Comparison of ENCODE assay signal across 31 cellular contexts in genomic region chr5:39236718-39237117, GRCh38. TPM values are rescaled to one million over a fixed set of nuclear protein-coding genes. Genes with fewer than 3 reads are reported as not detected.
"Had no signal": no experiment of that assay in that cellular context is flagged by ENCODE, and none has a peak within 500 bp of the region (broad histone marks: within the 10 kb centered on the region; RNA-seq: fewer than 3 reads in every experiment).

No MANE protein-coding gene starts in this region.

- H3K36me3 Mint-ChIP-seq: activated naive CD4-positive, alpha-beta T cell treated with anti-CD3 and anti-CD28 coated beads, Interleukin-2, amount 10 ng/mL, durations not matched to agents 7 days and 5 days; activated naive CD8-positive, alpha-beta T cell treated with anti-CD3 and anti-CD28 coated beads for 36 hours had no signal

- H3K27me3 ChIP-seq: brain microvascular endothelial cell, cardiac muscle cell, SJCRH30 had no signal

- H3K27ac Mint-ChIP-seq: activated CD4-positive, alpha-beta memory T cell treated with anti-CD3 and anti-CD28 coated beads, Interleukin-2, amount 10 ng/mL, durations not matched to agents 7 days and 5 days; activated CD8-positive, alpha-beta memory T cell treated with anti-CD3 and anti-CD28 coated beads, Interleukin-2, amount 10 ng/mL, durations not matched to agents 7 days and 5 days; activated naive CD4-positive, alpha-beta T cell treated with anti-CD3 and anti-CD28 coated beads, Interleukin-2, amount 10 ng/mL, durations not matched to agents 7 days and 5 days; activated naive CD8-positive, alpha-beta T cell treated with anti-CD3 and anti-CD28 coated beads for 36 hours had no signal

- H3K27me3 Mint-ChIP-seq: activated CD4-positive, alpha-beta memory T cell treated with anti-CD3 and anti-CD28 coated beads, Interleukin-2, amount 10 ng/mL, durations not matched to agents 7 days and 5 days; activated CD8-positive, alpha-beta memory T cell treated with anti-CD3 and anti-CD28 coated beads, Interleukin-2, amount 10 ng/mL, durations not matched to agents 7 days and 5 days; activated naive CD4-positive, alpha-beta T cell treated with anti-CD3 and anti-CD28 coated beads, Interleukin-2, amount 10 ng/mL, durations not matched to agents 7 days and 5 days; activated naive CD8-positive, alpha-beta T cell treated with anti-CD3 and anti-CD28 coated beads for 36 hours; central memory CD8-positive, alpha-beta T cell had no signal

- H3K36me3 ChIP-seq: brain microvascular endothelial cell, cardiac muscle cell, SJCRH30, WERI-Rb-1 had no signal

- H3K4me3 ChIP-seq: cardiac muscle cell, SJCRH30, SK-N-MC had no signal

- H3K27ac ChIP-seq: brain microvascular endothelial cell, cardiac muscle cell, SJCRH30, SK-N-MC, WERI-Rb-1 had no signal

- DNase-seq: activated CD4-positive, alpha-beta memory T cell treated with anti-CD3 and anti-CD28 coated beads, Interleukin-2, amount 10 ng/mL, durations not matched to agents 7 days and 5 days; activated CD4-positive, alpha-beta T cell treated with anti-CD3 and anti-CD28 coated beads for 1 hour; activated CD4-positive, alpha-beta T cell treated with anti-CD3 and anti-CD28 coated beads for 48 hours; activated CD4-positive, CD25-positive, alpha-beta regulatory T cell; activated CD8-positive, alpha-beta memory T cell treated with anti-CD3 and anti-CD28 coated beads for 24 hours; activated CD8-positive, alpha-beta memory T cell treated with anti-CD3 and anti-CD28 coated beads, Interleukin-2, amount 10 ng/mL, durations not matched to agents 7 days and 5 days; activated CD8-positive, alpha-beta memory T cell treated with anti-CD3 and anti-CD28 coated beads, Interleukin-2, amount 50 U/mL, for 48 hours; activated effector memory CD4-positive, alpha-beta T cell treated with Interleukin-2 at 50 U/mL for 16 hours; activated naive CD4-positive, alpha-beta T cell treated with anti-CD3 and anti-CD28 coated beads, Interleukin-2, amount 10 ng/mL, durations not matched to agents 7 days and 5 days; activated naive CD8-positive, alpha-beta T cell treated with anti-CD3 and anti-CD28 coated beads for 36 hours; activated T-cell treated with anti-CD3 and anti-CD28 coated beads, Interleukin-2, amount 50 U/mL, for 48 hours; amniotic stem cell; aorta; brain microvascular endothelial cell; NCI-H1105; NCI-H1417 treated with DMSO at 0.1 percent for 48 hours; NCI-H187 treated with DMSO at 0.1 percent for 48 hours; NCI-H2081 treated with DMSO at 0.1 percent for 48 hours; NCI-H226; NCI-H446 treated with DMSO at 0.1 percent for 48 hours; NCI-H524; NCI-H69; NCI-H82; SHP77; SJCRH30; T1000; WERI-Rb-1 had no signal

- H3K4me3 Mint-ChIP-seq: activated CD4-positive, alpha-beta memory T cell treated with anti-CD3 and anti-CD28 coated beads, Interleukin-2, amount 10 ng/mL, durations not matched to agents 7 days and 5 days; activated CD8-positive, alpha-beta memory T cell treated with anti-CD3 and anti-CD28 coated beads, Interleukin-2, amount 10 ng/mL, durations not matched to agents 7 days and 5 days; activated naive CD4-positive, alpha-beta T cell treated with anti-CD3 and anti-CD28 coated beads, Interleukin-2, amount 10 ng/mL, durations not matched to agents 7 days and 5 days; activated naive CD8-positive, alpha-beta T cell treated with anti-CD3 and anti-CD28 coated beads for 36 hours; central memory CD8-positive, alpha-beta T cell had no signal

- ATAC-seq: activated CD8-positive, alpha-beta memory T cell treated with anti-CD3 and anti-CD28 coated beads, Interleukin-2, amount 10 ng/mL, durations not matched to agents 7 days and 5 days; Panc1 had no signal

- H3K9me3 ChIP-seq: SJCRH30 had no signal

- H3K4me1 ChIP-seq: SJCRH30 had no signal

RNA-seq across cellular contexts. Expression of gene FYB1, which starts 17.4 kb away (rescaled TPM):
- total RNA-seq: cardiac muscle cell, SJCRH30 had no signal
- polyA plus RNA-seq: cardiac muscle cell had no signal
